Comparison of ENCODE assay signal across 1 cellular context in the genomic region with DNA sequence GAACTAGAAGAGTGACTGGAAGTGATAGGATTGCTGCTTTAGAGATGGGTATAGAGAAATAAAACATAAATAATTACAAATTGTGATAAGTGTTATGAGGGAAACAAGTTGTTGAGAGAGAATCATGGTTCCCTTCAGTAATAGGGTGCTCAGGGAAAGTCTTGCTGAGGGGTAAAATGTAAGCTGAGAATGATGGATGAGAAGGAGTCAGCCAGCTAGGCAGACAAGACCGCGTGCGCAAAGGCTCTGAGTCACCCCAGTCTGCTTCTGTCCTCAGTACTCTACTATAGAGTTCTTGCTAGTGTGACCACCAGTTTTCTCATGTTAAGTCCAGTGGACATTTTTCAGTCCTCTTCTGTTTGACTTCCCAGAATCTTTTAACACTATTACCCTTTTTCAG.
TF ChIP-seq lines count a peak whose summit lies in the region.

No MANE protein-coding gene starts in this region.

TF ChIP-seq in SK-N-SH, 30 proteins besides CTCF, POLR2A, EP300 and RAD21 (continued from another document):
- TF ChIP-seq, protein P1, sequence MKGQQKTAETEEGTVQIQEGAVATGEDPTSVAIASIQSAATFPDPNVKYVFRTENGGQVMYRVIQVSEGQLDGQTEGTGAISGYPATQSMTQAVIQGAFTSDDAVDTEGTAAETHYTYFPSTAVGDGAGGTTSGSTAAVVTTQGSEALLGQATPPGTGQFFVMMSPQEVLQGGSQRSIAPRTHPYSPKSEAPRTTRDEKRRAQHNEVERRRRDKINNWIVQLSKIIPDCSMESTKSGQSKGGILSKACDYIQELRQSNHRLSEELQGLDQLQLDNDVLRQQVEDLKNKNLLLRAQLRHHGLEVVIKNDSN (IDR thresholded peaks at IDR 0.05; ENCODE audit: borderline replicate concordance, low read depth): no peak
- TF ChIP-seq EZH2phosphoT487 (IDR thresholded peaks at IDR 0.05; ENCODE audit: borderline replicate concordance, low read depth) (no peak), POLR2AphosphoS5 (IDR thresholded peaks at IDR 0.05; ENCODE audit: low read depth, low read length) (no peak), SMC3 (IDR thresholded peaks at IDR 0.05; ENCODE audit: low read depth, low read length) (no peak), FOXJ3 (CRISPR knock-in tag; IDR thresholded peaks at IDR 0.05) (no peak), TEAD4 (IDR thresholded peaks at IDR 0.05; ENCODE audit: borderline replicate concordance, insufficient read depth) (no peak), USF2 (IDR thresholded peaks at IDR 0.05; ENCODE audit: borderline replicate concordance, low read depth, low read length) (no peak), GATA2 (CRISPR knock-in tag; IDR thresholded peaks at IDR 0.05) (no peak), MXI1 (IDR thresholded peaks at IDR 0.05; ENCODE audit: low read depth, low read length) (no peak), MEF2A (IDR thresholded peaks at IDR 0.05; ENCODE audit: borderline replicate concordance, low read depth) (no peak), CHD2 (IDR thresholded peaks at IDR 0.05; ENCODE audit: low read length, partially characterized antibody) (no peak), RCOR1 (IDR thresholded peaks at IDR 0.05; ENCODE audit: low read length) (no peak)
- TF ChIP-seq, protein P2, sequence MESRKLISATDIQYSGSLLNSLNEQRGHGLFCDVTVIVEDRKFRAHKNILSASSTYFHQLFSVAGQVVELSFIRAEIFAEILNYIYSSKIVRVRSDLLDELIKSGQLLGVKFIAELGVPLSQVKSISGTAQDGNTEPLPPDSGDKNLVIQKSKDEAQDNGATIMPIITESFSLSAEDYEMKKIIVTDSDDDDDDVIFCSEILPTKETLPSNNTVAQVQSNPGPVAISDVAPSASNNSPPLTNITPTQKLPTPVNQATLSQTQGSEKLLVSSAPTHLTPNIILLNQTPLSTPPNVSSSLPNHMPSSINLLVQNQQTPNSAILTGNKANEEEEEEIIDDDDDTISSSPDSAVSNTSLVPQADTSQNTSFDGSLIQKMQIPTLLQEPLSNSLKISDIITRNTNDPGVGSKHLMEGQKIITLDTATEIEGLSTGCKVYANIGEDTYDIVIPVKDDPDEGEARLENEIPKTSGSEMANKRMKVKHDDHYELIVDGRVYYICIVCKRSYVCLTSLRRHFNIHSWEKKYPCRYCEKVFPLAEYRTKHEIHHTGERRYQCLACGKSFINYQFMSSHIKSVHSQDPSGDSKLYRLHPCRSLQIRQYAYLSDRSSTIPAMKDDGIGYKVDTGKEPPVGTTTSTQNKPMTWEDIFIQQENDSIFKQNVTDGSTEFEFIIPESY (IDR thresholded peaks at IDR 0.05; ENCODE audit: borderline replicate concordance, low read depth): peak; percentile 57; the same call in 1 of the 2 replicates
- TF ChIP-seq, protein P3, sequence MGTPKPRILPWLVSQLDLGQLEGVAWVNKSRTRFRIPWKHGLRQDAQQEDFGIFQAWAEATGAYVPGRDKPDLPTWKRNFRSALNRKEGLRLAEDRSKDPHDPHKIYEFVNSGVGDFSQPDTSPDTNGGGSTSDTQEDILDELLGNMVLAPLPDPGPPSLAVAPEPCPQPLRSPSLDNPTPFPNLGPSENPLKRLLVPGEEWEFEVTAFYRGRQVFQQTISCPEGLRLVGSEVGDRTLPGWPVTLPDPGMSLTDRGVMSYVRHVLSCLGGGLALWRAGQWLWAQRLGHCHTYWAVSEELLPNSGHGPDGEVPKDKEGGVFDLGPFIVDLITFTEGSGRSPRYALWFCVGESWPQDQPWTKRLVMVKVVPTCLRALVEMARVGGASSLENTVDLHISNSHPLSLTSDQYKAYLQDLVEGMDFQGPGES (IDR thresholded peaks at IDR 0.05; ENCODE audit: low read depth, low read length): no peak
